Comparison of ENCODE assay signal across 13 cellular contexts in the genomic region with DNA sequence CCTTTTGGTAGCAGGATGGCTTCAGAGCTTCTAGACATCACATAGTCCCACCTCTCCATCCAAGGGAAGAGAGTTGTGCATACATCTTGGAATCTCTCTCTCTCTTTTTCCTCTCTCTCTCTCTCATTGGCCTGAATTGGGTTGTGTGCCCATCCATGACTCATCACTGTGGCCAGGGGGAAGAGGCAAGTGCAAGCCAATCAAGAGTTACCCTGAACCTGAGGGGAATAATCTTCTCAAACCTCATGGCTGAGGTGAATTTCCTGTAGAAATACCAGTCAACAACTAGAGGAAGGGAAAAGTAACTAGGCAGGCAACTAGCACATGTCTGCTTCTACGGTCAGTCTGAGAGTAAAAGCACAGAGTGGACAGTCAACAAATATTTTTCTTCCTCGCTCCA.
"Had no signal": no experiment of that assay in that cellular context is flagged by ENCODE, and none has a peak within 500 bp of the region (broad histone marks: within the 10 kb centered on the region; RNA-seq: fewer than 3 reads in every experiment).

No MANE protein-coding gene starts in this region.

- DNase-seq: activated CD4-positive, CD25-positive, alpha-beta regulatory T cell treated with anti-CD3 and anti-CD28 coated beads, Interleukin-2, amount 50 U/mL, for 72 hours; activated naive CD8-positive, alpha-beta T cell treated with anti-CD3 and anti-CD28 coated beads, Interleukin-2, amount 10 ng/mL, durations not matched to agents 7 days and 5 days; brain microvascular endothelial cell; cortex of kidney; effector CD8-positive, alpha-beta T cell; foreskin melanocyte; heart right ventricle; naive B cell; psoas muscle; T1000; testis; upper lobe of left lung had no signal

- ATAC-seq: heart right ventricle, psoas muscle, sciatic nerve had no signal
